In the genomic region with DNA sequence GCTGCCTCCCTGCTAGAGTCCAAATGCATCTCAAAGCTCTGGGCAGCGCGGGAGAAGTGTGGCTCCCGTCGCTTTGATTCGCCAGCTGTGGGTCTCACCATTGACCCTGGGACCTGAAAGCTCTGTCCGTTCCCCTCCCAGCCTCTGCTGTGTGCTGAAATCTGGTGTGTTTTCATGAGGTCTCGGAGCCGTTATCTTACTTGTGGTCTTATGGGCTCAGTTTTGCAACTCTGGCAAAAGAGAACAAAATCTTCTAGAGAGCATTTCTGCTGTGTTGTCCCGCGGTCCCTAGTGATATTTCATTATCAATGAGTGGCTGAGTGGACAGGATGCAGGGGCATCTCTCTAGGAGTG, we compare ENCODE assay signal across 11 cellular contexts. TPM values are rescaled to one million over a fixed set of nuclear protein-coding genes. Genes with fewer than 3 reads are reported as not detected.
DNase-seq lines count a peak whose midpoint lies in the region; ATAC-seq and TF ChIP-seq lines count a peak whose summit lies in the region.
"Had no signal": no experiment of that assay in that cellular context is flagged by ENCODE, and none has a peak within 500 bp of the region (broad histone marks: within the 10 kb centered on the region; RNA-seq: fewer than 3 reads in every experiment).

No MANE protein-coding gene starts in this region.

- H3K27ac ChIP-seq in Karpas-422 (ENCODE audit: low read length): no peak overlapping the region
- peak overlapping the region; percentile 38 for H3K27ac ChIP-seq in colonic mucosa
- H3K27ac ChIP-seq in lung (ENCODE audit: low read depth in 1 of 2, low read length in 1 of 2): peak overlapping the region; percentile 45 to 71
- H3K27ac ChIP-seq in stomach: peak overlapping the region; percentile 57 to 96 (median 86)

- peak overlapping the region; percentile 19 for H3K4me2 ChIP-seq in Karpas-422 (ENCODE audit: low read depth, low read length, poor library complexity, severe bottlenecking)

- 58 to 65% methylated on average over 10 of the region's 10 CpGs for WGBS in lung, 2 donors
- 66 to 81% (median 80%) methylated on average over 10 of the region's 10 CpGs for WGBS in stomach, 5 donors

- H3K9ac ChIP-seq in Karpas-422 (ENCODE audit: low read length) (no peak overlapping the region), colonic mucosa (ENCODE audit: low read depth in 2 of 2, low read length in 2 of 2) (peak overlapping the region in 1 of 2 donors; percentile 41)

- H4K20me1 ChIP-seq in Karpas-422 (ENCODE audit: insufficient read depth, low read depth, low read length): no peaks in the 10 kb centered on the region

- no peak overlapping the region for H3K4me3 ChIP-seq in Karpas-422 (ENCODE audit: low read length)
- no peak overlapping the region for H3K4me3 ChIP-seq in colonic mucosa
- no peak overlapping the region for H3K4me3 ChIP-seq in lung
- peak overlapping the region in 1 of 4 donors; percentile 18 for H3K4me3 ChIP-seq in stomach

- no peak for TF ChIP-seq POLR2A in stomach (IDR thresholded peaks at IDR 0.05)

- DNase-seq in Karpas-422: no peak
- DNase-seq in colonic mucosa: no peak
- no peak for DNase-seq in lung (ENCODE audit: low spot score)
- DNase-seq in stomach: no peak
- no peak for DNase-seq in activated naive CD4-positive, alpha-beta T cell treated with Interleukin-2 at 50 U/mL for 16 hours
- no peak for DNase-seq in SIG-M5 treated with dmso at 0.1 percent for 504 hours (lab: John Stamatoyannopoulos, UW; ENCODE audit: unreplicated experiment)
- DNase-seq: activated CD4-positive, alpha-beta T cell treated with anti-CD3 and anti-CD28 coated beads for 1 hour; activated T-cell treated with anti-CD3 and anti-CD28 coated beads, Interleukin-2, amount 50 U/mL, for 4 hours; naive B cell had no signal

- intact Hi-C loops in colonic mucosa (cut with DNase I): no loop called here
- intact Hi-C loops in stomach (cut with DNase I; ENCODE audit: low total_unique reads): no loop called here

- no peak overlapping the region for H2AFZ ChIP-seq in Karpas-422 (ENCODE audit: low read length)

- no peaks in the 10 kb centered on the region for H3K79me2 ChIP-seq in Karpas-422 (ENCODE audit: low read length)

- TF ChIP-seq EP300 in stomach (IDR thresholded peaks at IDR 0.05): no peak

- TF ChIP-seq CTCF in colonic mucosa (IDR thresholded peaks at IDR 0.05) (no peak), lung (IDR thresholded peaks at IDR 0.05; ENCODE audit: control extremely low read depth, extremely low read depth) (no peak), stomach (IDR thresholded peaks at IDR 0.05) (no peak)

- no peaks in the 10 kb centered on the region for H3K9me3 ChIP-seq in Karpas-422 (ENCODE audit: low read length)
- H3K9me3 ChIP-seq in colonic mucosa: no peaks in the 10 kb centered on the region
- H3K9me3 ChIP-seq in lung (ENCODE audit: control insufficient read depth in 2 of 2, insufficient read depth in 1 of 2, low read length in 1 of 2): no peaks in the 10 kb centered on the region
- H3K9me3 ChIP-seq in stomach: no peaks in the 10 kb centered on the region

- H3K27me3 ChIP-seq in Karpas-422 (ENCODE audit: low read length) (no peaks in the 10 kb centered on the region), colonic mucosa (no peaks in the 10 kb centered on the region), lung (ENCODE audit: control insufficient read depth, insufficient read depth) (no peaks in the 10 kb centered on the region), stomach (peaks cover 0 to 4% (median 0%) of the 10 kb centered on the region in 3 donors)

- no peaks in the 10 kb centered on the region for H3K4me1 ChIP-seq in Karpas-422 (ENCODE audit: low read length)
- H3K4me1 ChIP-seq in colonic mucosa: no peaks in the 10 kb centered on the region
- H3K4me1 ChIP-seq in lung (ENCODE audit: control insufficient read depth in 2 of 2, insufficient read depth in 2 of 2, low read length in 2 of 2): peaks cover 0 to 8% of the 10 kb centered on the region in 2 donors
- H3K4me1 ChIP-seq in stomach: peaks cover 0 to 89% (median 46%) of the 10 kb centered on the region in 4 donors

- ATAC-seq in lung (ENCODE audit: insufficient read depth, low FRiP score) (no peak), HG02938 (IDR thresholded peaks at IDR 0.05; ENCODE audit: unreplicated experiment) (no peak), GM18517 (IDR thresholded peaks at IDR 0.05; ENCODE audit: unreplicated experiment) (no peak)
- ATAC-seq: activated T-cell treated with anti-CD3 and anti-CD28 coated beads, Interleukin-2, amount 50 U/mL, for 4 hours had no signal

- no peaks in the 10 kb centered on the region for H3K36me3 ChIP-seq in Karpas-422 (ENCODE audit: insufficient read depth, low read length)
- no peaks in the 10 kb centered on the region for H3K36me3 ChIP-seq in colonic mucosa
- no peaks in the 10 kb centered on the region for H3K36me3 ChIP-seq in lung (ENCODE audit: control insufficient read depth in 2 of 2, insufficient read depth in 2 of 2, low read length in 2 of 2)
- H3K36me3 ChIP-seq in stomach: peaks cover 0 to 14% (median under 1%) of the 10 kb centered on the region in 4 donors

- H3K9me2 ChIP-seq in Karpas-422 (replicated peaks; ENCODE audit: insufficient read depth, low read length): no peaks in the 10 kb centered on the region

RNA-seq across cellular contexts. Expression of gene CRISPLD2, which starts 13.3 kb away (rescaled TPM):
- not detected in 2 replicates for total RNA-seq in Karpas-422 (2014; rRNA removed; shearing (Covaris generic); ENCODE audit: low replicate concordance)
- 10 to 100 TPM; 10.4 to 37.9 TPM for total RNA-seq in colonic mucosa
- total RNA-seq in lung: 100 to 1,000 TPM in 1 of 2 donors, 10 to 100 TPM in 1; 31.3 to 136 TPM
- polyA plus RNA-seq in lung: 10 to 100 TPM; 30.3 to 53.7 TPM
- 100 to 1,000 TPM in 3 of 5 donors, 10 to 100 TPM in 2; 92.0 to 242 (median 102) TPM for total RNA-seq in stomach
- polyA plus RNA-seq in stomach: 10 to 100 TPM; 18.3 to 46.0 (median 20.2) TPM

Comparison
In these comparisons a context has a peak if more than half of its experiments do, and no peak if none do; other contexts are left out.
1. RNA of gene CRISPLD2, which starts 13.3 kb away (total RNA-seq): 31.3 to 136 TPM in lung, 92.0 to 242 TPM in stomach and 10.4 to 37.9 TPM in colonic mucosa; not detected in Karpas-422; every median in the first group is over 10 times any median in the second.